ENCODE assay signal across 13 cellular contexts in the genomic region with DNA sequence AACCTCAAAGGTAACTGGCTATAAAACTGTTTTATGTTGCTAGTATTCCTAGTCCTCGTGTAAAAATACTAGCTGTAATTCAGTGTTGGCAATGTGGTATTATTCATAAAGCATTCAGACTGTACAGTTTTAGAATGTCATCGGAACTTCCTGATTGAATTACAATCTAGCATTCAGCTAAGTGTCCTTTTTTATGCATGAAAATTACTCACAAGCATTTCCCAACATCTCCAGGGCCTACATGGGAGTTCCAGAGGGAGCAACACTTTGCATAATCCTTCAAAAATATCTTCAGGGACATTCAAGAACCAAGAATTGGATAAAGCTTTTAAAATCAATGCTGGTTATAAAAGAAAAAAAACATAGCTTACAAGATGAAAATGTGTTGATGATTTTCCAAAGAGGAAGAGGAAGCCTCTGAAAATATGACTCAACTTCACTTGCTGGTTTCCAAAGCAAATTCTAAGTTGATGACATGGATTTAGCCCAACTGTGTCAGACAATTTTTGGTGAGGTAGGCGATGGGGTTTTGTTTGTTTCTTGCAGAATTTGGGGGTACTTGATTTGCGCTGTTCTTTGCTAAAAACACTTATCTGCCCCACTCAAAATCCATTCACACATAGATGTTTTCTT.
"Had no signal": no experiment of that assay in that cellular context is flagged by ENCODE, and none has a peak within 500 bp of the region (broad histone marks: within the 10 kb centered on the region; RNA-seq: fewer than 3 reads in every experiment).

No MANE protein-coding gene starts in this region.

- H3K27me3 ChIP-seq: tibial artery, uterus had no signal

- FAIRE-seq: TTC549 had no signal

- H3K4me3 ChIP-seq: tibial artery, uterus had no signal

- DNase-seq: activated CD4-positive, alpha-beta T cell treated with anti-CD3 and anti-CD28 coated beads, Interleukin-2, amount 10 ng/mL, durations not matched to agents 7 days and 5 days; activated naive CD8-positive, alpha-beta T cell treated with anti-CD3 and anti-CD28 coated beads for 36 hours; amygdala; cortex of kidney; effector memory CD8-positive, alpha-beta T cell; glutamatergic neuron; kidney glomerular epithelial cell; nucleus accumbens; T-helper 2 cell; tibial artery; uterus had no signal

- H3K36me3 ChIP-seq: tibial artery, uterus had no signal

- H3K4me1 ChIP-seq: tibial artery, uterus had no signal

- H3K27ac ChIP-seq: epithelial cell of prostate, tibial artery, uterus had no signal

- H3K9me3 ChIP-seq: tibial artery, uterus had no signal
